15 cellular contexts compared by ENCODE assay signal in the genomic region with DNA sequence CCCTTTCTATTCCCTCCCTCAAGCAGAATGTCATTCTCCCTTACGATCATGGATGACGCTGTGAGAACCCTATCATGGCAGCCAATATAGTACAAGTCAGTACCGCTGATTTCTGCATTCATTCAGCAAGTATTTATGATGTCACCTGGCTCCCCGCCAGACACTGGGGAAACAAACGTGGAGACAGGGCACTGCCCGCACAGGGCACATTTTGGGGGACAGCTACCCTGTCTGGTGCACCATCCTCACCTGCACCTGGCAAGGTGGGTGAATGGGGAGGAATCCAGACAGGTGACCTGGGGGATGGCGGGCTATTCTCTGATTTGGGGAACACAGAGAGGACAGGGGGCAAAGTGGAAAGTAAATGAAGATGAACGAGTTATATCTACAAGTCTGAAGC. TPM values are rescaled to one million over a fixed set of nuclear protein-coding genes. Genes with fewer than 3 reads are reported as not detected.
DNase-seq lines count a peak whose midpoint lies in the region.
"Had no signal": no experiment of that assay in that cellular context is flagged by ENCODE, and none has a peak within 500 bp of the region (broad histone marks: within the 10 kb centered on the region; RNA-seq: fewer than 3 reads in every experiment).

No MANE protein-coding gene starts in this region.

- H3K9me3 ChIP-seq in GM23248 (ENCODE audit: low read depth) (no peaks in the 10 kb centered on the region), SJCRH30 (replicated peaks) (no peaks in the 10 kb centered on the region)
- H3K9me3 ChIP-seq: spleen had no signal

- in situ Hi-C loops in GM23248 (cut with MboI), result no loop called here

- H3K27me3 Mint-ChIP-seq in T-helper 1 cell treated with Interleukin-12 subunit alpha and Interleukin-12 subunit beta and Interleukin-4 antibody, amounts not matched to agents 30 μg/mL and 1 μg/mL, for 36 hours (ENCODE audit: low read depth), result no peaks in the 10 kb centered on the region
- peaks cover 2 to 6% (median 4%) of the 10 kb centered on the region in 3 donors for H3K27me3 Mint-ChIP-seq in immature natural killer cell (ENCODE audit: low read depth in 3 of 3)
- H3K27me3 Mint-ChIP-seq: activated naive CD4-positive, alpha-beta T cell treated with anti-CD3 and anti-CD28 coated beads, Interleukin-2, amount 50 U/mL, for 24 hours had no signal

- peak overlapping the region; percentile 26 for H3K27ac Mint-ChIP-seq in T-helper 1 cell treated with Interleukin-12 subunit alpha and Interleukin-12 subunit beta and Interleukin-4 antibody, amounts not matched to agents 30 μg/mL and 1 μg/mL, for 36 hours
- peak overlapping the region in 4 of 6 donors; percentile 9 to 74 (median 42) for H3K27ac Mint-ChIP-seq in immature natural killer cell
- H3K27ac Mint-ChIP-seq: activated naive CD4-positive, alpha-beta T cell treated with anti-CD3 and anti-CD28 coated beads, Interleukin-2, amount 50 U/mL, for 24 hours had no signal

- H3K9me2 ChIP-seq in GM23248 (ENCODE audit: insufficient read depth), result no peaks in the 10 kb centered on the region

- no peaks in the 10 kb centered on the region for H4K20me1 ChIP-seq in GM23248 (ENCODE audit: insufficient read depth)

- no peaks in the 10 kb centered on the region for H3K79me2 ChIP-seq in GM23248 (ENCODE audit: insufficient read depth)

- no peak for DNase-seq in T-helper 1 cell
- DNase-seq in GM23248, result peak; percentile 14
- DNase-seq in astrocyte of the hippocampus (ENCODE audit: low read depth, low spot score), result peak; percentile 28
- DNase-seq in immature natural killer cell, result no peak
- DNase-seq in Kasumi-1 (lab: John Stamatoyannopoulos, UW), result no peak
- DNase-seq in SJCRH30, result no peak
- no peak for DNase-seq in dedifferentiated amniotic fluid mesenchymal stem cell (ENCODE audit: extremely low spot score)
- DNase-seq: HCEC 1CT; hippocampal formation; islet precursor cell; NCI-H1417; spleen; stimulated activated CD4-positive, alpha-beta T cell treated with anti-CD3 and anti-CD28 coated beads, Interleukin-4, amount 100 ng/mL, for 4 hours had no signal

- WGBS in GM23248 (ENCODE audit: low coverage in 1 of 2, low lambda C conversion rate in 2 of 2, missing lambda C conversion rate in 2 of 2), 2 experiments, result 79 to 82% methylated on average over 8 of the region's 8 CpGs

- H3K4me3 Mint-ChIP-seq in T-helper 1 cell treated with Interleukin-12 subunit alpha and Interleukin-12 subunit beta and Interleukin-4 antibody, amounts not matched to agents 30 μg/mL and 1 μg/mL, for 36 hours, result no peak overlapping the region
- H3K4me3 Mint-ChIP-seq in immature natural killer cell, result peak overlapping the region; percentile 14 to 81 (median 44)
- H3K4me3 Mint-ChIP-seq: activated naive CD4-positive, alpha-beta T cell treated with anti-CD3 and anti-CD28 coated beads, Interleukin-2, amount 50 U/mL, for 24 hours had no signal

- H3K27ac ChIP-seq in GM23248, result no peak overlapping the region
- no peak overlapping the region for H3K27ac ChIP-seq in SJCRH30
- H3K27ac ChIP-seq: spleen had no signal

- H3K4me1 ChIP-seq in GM23248 (ENCODE audit: insufficient read depth), result no peaks in the 10 kb centered on the region
- no peaks in the 10 kb centered on the region for H3K4me1 ChIP-seq in SJCRH30

- H3K9ac ChIP-seq in GM23248, result no peak overlapping the region

- H3K36me3 ChIP-seq in GM23248 (ENCODE audit: low read depth), result no peaks in the 10 kb centered on the region
- peaks cover 65% of the 10 kb centered on the region for H3K36me3 ChIP-seq in SJCRH30

- no peaks in the 10 kb centered on the region for H3K27me3 ChIP-seq in GM23248 (replicated peaks; ENCODE audit: insufficient read depth)
- no peaks in the 10 kb centered on the region for H3K27me3 ChIP-seq in SJCRH30
- H3K27me3 ChIP-seq: spleen had no signal

- no peaks in the 10 kb centered on the region for H3K9me3 Mint-ChIP-seq in T-helper 1 cell treated with Interleukin-12 subunit alpha and Interleukin-12 subunit beta and Interleukin-4 antibody, amounts not matched to agents 30 μg/mL and 1 μg/mL, for 36 hours
- H3K9me3 Mint-ChIP-seq in immature natural killer cell, result no peaks in the 10 kb centered on the region
- H3K9me3 Mint-ChIP-seq: activated naive CD4-positive, alpha-beta T cell treated with anti-CD3 and anti-CD28 coated beads, Interleukin-2, amount 50 U/mL, for 24 hours had no signal

- peaks cover 36% of the 10 kb centered on the region for H3K4me1 Mint-ChIP-seq in T-helper 1 cell treated with Interleukin-12 subunit alpha and Interleukin-12 subunit beta and Interleukin-4 antibody, amounts not matched to agents 30 μg/mL and 1 μg/mL, for 36 hours (ENCODE audit: low read depth)
- H3K4me1 Mint-ChIP-seq in immature natural killer cell, result peaks cover 53 to 54% of the 10 kb centered on the region in 2 donors

- no peak overlapping the region for H3K4me2 ChIP-seq in GM23248 (ENCODE audit: unreplicated experiment)

- H3K4me3 ChIP-seq in GM23248, result no peak overlapping the region
- no peak overlapping the region for H3K4me3 ChIP-seq in SJCRH30
- H3K4me3 ChIP-seq: spleen had no signal

- no peaks in the 10 kb centered on the region for H3F3A ChIP-seq in GM23248 (ENCODE audit: insufficient read depth)

- H2AFZ ChIP-seq in GM23248, result no peak overlapping the region

- peaks cover 45% of the 10 kb centered on the region for H3K36me3 Mint-ChIP-seq in T-helper 1 cell treated with Interleukin-12 subunit alpha and Interleukin-12 subunit beta and Interleukin-4 antibody, amounts not matched to agents 30 μg/mL and 1 μg/mL, for 36 hours (ENCODE audit: low read depth)
- H3K36me3 Mint-ChIP-seq in immature natural killer cell, result peaks cover 0 to 3% (median 3%) of the 10 kb centered on the region in 3 donors
- H3K36me3 Mint-ChIP-seq: activated naive CD4-positive, alpha-beta T cell treated with anti-CD3 and anti-CD28 coated beads, Interleukin-2, amount 50 U/mL, for 24 hours had no signal

RNA-seq across cellular contexts. Expression of a gene that starts 28.4 kb away (rescaled TPM):
- total RNA-seq in GM23248 (2014; rRNA removed; shearing (Covaris generic)), result 9.5 and 12.2 TPM in 2 replicates
- polyA plus RNA-seq in GM23248 (2016; fragmentation: Nextera tagmentation; extraction: Ambion mirVana), result 19.5 and 22.5 TPM in 2 replicates
- polyA plus RNA-seq in immature natural killer cell, result 1 to 10 TPM in 1 of 3 donors, under 1 TPM in 1, not detected in 1; 0.10 to 1.2 TPM
- total RNA-seq in SJCRH30 (2014; rRNA removed; shearing (Covaris generic)), result 84.9 and 90.0 TPM in 2 replicates

Comparison
In these comparisons a context has a peak if more than half of its experiments do, and no peak if none do; other contexts are left out.
1. DNase-seq: peak in GM23248 (single experiment) and astrocyte of the hippocampus (single experiment); none in T-helper 1 cell (0 of 5), immature natural killer cell (0 of 3), Kasumi-1 (0 of 2), SJCRH30 (0 of 2) and dedifferentiated amniotic fluid mesenchymal stem cell (single experiment).